In the genomic region with DNA sequence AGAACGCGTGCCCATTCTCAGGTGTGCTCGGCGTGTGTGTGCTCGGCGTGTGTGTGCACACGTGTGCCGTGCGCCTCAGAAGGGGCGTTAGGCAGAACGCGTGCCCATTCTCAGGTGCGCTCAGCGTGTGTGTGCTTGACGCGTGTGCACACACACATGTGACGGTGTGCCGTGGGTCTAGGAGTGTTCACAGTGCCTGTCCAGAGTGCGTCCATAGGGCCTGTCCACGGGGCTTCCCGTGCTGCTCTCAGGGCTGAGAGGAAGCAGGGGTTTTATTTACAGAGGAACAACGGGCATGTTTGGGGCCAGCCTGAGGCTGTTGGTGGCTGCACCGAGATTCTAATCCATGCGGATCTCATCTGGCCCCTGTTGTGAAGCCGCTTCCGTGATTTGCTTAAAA, we compare ENCODE assay signal across 13 cellular contexts. TPM values are rescaled to one million over a fixed set of nuclear protein-coding genes. Genes with fewer than 3 reads are reported as not detected.
DNase-seq lines count a peak whose midpoint lies in the region; ATAC-seq, FAIRE-seq and TF ChIP-seq lines count a peak whose summit lies in the region.
"Had no signal": no experiment of that assay in that cellular context is flagged by ENCODE, and none has a peak within 500 bp of the region (broad histone marks: within the 10 kb centered on the region; RNA-seq: fewer than 3 reads in every experiment).

No MANE protein-coding gene starts in this region.

- peaks cover 2 to 8% of the 10 kb centered on the region in 2 donors for H3K36me3 ChIP-seq in kidney (ENCODE audit: control insufficient read depth in 1 of 2, insufficient read depth in 2 of 2, low read length in 2 of 2)
- no peaks in the 10 kb centered on the region for H3K36me3 ChIP-seq in testis (ENCODE audit: low read depth, missing control alignments)
- peaks cover 0 to 4% of the 10 kb centered on the region in 2 donors for H3K36me3 ChIP-seq in vagina
- peaks cover 28% of the 10 kb centered on the region for H3K36me3 ChIP-seq in BE2C

- POLR2A ChIA-PET in RWPE1 (lab: Yijun Ruan, JAX; ENCODE audit: low non-redundant PET) = no interaction called here

- H3K79me1 ChIP-seq in H9 (ENCODE audit: insufficient read depth, low read depth, low read length, poor library complexity, severe bottlenecking) = no peaks in the 10 kb centered on the region

- no peak overlapping the region for H3K4me3 Mint-ChIP-seq in H9

- peaks cover 2 to 31% (median 19%) of the 10 kb centered on the region in 3 experiments; a peak in 6 of 7 replicates for H3K36me3 Mint-ChIP-seq in H9 (ENCODE audit: insufficient read depth in 1 of 3, low read depth in 3 of 3)

- no peaks in the 10 kb centered on the region for H3K9me3 Mint-ChIP-seq in H9

- CTCF ChIA-PET in RWPE1 (lab: Yijun Ruan, JAX) = no interaction called here

- no peaks in the 10 kb centered on the region for H3K9me3 ChIP-seq in H9 (ENCODE audit: control insufficient read depth, low read depth, low read length)
- H3K9me3 ChIP-seq in kidney (ENCODE audit: control insufficient read depth in 1 of 2, low read length in 2 of 2) = no peaks in the 10 kb centered on the region
- no peaks in the 10 kb centered on the region for H3K9me3 ChIP-seq in testis
- H3K9me3 ChIP-seq in vagina = no peaks in the 10 kb centered on the region
- no peaks in the 10 kb centered on the region for H3K9me3 ChIP-seq in BE2C

- no peak for DNase-seq in H9
- DNase-seq in RWPE1 (ENCODE audit: low spot score) = no peak
- DNase-seq in kidney = peak; percentile 51
- peak; percentile 2 for DNase-seq in testis
- DNase-seq in vagina (ENCODE audit: extremely low spot score in 2 of 2) = no peak
- no peak for DNase-seq in BE2C
- DNase-seq: GF-D8, HCEC 1CT, MV-4-11, NCI-H1436, NCI-H2081, NCI-H345 had no signal

- no peaks in the 10 kb centered on the region for H3K27me3 Mint-ChIP-seq in H9 (ENCODE audit: low read depth)

- H3K4me1 ChIP-seq in H9 (ENCODE audit: insufficient read depth, low read length) (no peaks in the 10 kb centered on the region), kidney (ENCODE audit: control insufficient read depth in 1 of 2, insufficient read depth in 1 of 2, low read depth in 1 of 2, low read length in 2 of 2) (peaks cover 0 to 14% of the 10 kb centered on the region in 2 donors), testis (peaks cover 8% of the 10 kb centered on the region), vagina (no peaks in the 10 kb centered on the region), BE2C (no peaks in the 10 kb centered on the region; the same call in 1 of the 2 replicates)

- no peak overlapping the region for H3K4ac ChIP-seq in H9 (ENCODE audit: low read depth, low read length)

- no peak overlapping the region for H3K14ac ChIP-seq in H9 (ENCODE audit: insufficient read depth, low read length)

- no peak overlapping the region for H3T11ph ChIP-seq in H9 (ENCODE audit: low read length)

- H3K27ac ChIP-seq in H9 (ENCODE audit: insufficient read length, low read depth, low read length) (no peak overlapping the region), RWPE1 (peak overlapping the region; percentile 53; the same call in 1 of the 2 replicates), kidney (ENCODE audit: low read depth in 2 of 2, low read length in 2 of 2) (no peak overlapping the region), testis (no peak overlapping the region), vagina (no peak overlapping the region)

- no peak overlapping the region for H3K56ac ChIP-seq in H9 (ENCODE audit: insufficient read length, low read depth, low read length)

- H4K5ac ChIP-seq in H9 (ENCODE audit: insufficient read length, low read depth, low read length) = no peak overlapping the region

- H2BK20ac ChIP-seq in H9 (ENCODE audit: low read depth, low read length, poor library complexity, severe bottlenecking) = no peak overlapping the region

- no peak overlapping the region for H3K23ac ChIP-seq in H9 (ENCODE audit: insufficient read length, low read depth, low read length)

- H3K23me2 ChIP-seq in H9 (ENCODE audit: insufficient read length, low read depth, low read length, poor library complexity, severe bottlenecking) = no peaks in the 10 kb centered on the region

- no peak for ATAC-seq in GM21367 (IDR thresholded peaks at IDR 0.05; ENCODE audit: unreplicated experiment)

- H2BK15ac ChIP-seq in H9 (ENCODE audit: low read depth, low read length) = no peak overlapping the region

- H2AFZ ChIP-seq in H9 (ENCODE audit: low read length) = no peak overlapping the region

- H3K4me3 ChIP-seq in kidney (ENCODE audit: low read length in 2 of 2) (no peak overlapping the region), testis (no peak overlapping the region), vagina (no peak overlapping the region), BE2C (ENCODE audit: low read depth, low read length) (no peak overlapping the region)

- no peak overlapping the region for H3K18ac ChIP-seq in H9 (ENCODE audit: insufficient read length, low read depth, low read length)

- no peak overlapping the region for H2AK5ac ChIP-seq in H9 (ENCODE audit: insufficient read length, low read length)

- TF ChIP-seq POLR2A in testis (IDR thresholded peaks at IDR 0.05) = no peak
- no peak for TF ChIP-seq POLR2A in vagina (IDR thresholded peaks at IDR 0.05)

- H3K27me3 ChIP-seq in H9 (ENCODE audit: insufficient read depth, low read length) (no peaks in the 10 kb centered on the region), testis (no peaks in the 10 kb centered on the region), vagina (no peaks in the 10 kb centered on the region), BE2C (no peaks in the 10 kb centered on the region)

- no peak overlapping the region for H3K4me2 ChIP-seq in H9 (ENCODE audit: insufficient read depth, insufficient read length, low read length)

- H3K79me2 ChIP-seq in H9 (ENCODE audit: insufficient read depth, low read length) = no peaks in the 10 kb centered on the region; the same call in 1 of the 2 replicates

- WGBS in H9 (ENCODE audit: extremely low coverage, insufficient read length, low lambda C conversion rate) = no CpG with 5 or more reads among the region's 26 CpGs
- 91 to 95% methylated on average over 8 to 26 of the region's 26 CpGs for WGBS in testis, 2 donors

- peak overlapping the region in 2 of 3 experiments; percentile 58 to 76; a peak in 2 of 7 replicates for H3K27ac Mint-ChIP-seq in H9

- H4K8ac ChIP-seq in H9 (replicated peaks; ENCODE audit: insufficient read length, low read depth, low read length) = no peak overlapping the region

- no peak overlapping the region for H4K91ac ChIP-seq in H9 (ENCODE audit: insufficient read length, low read depth, low read length)

- no peaks in the 10 kb centered on the region for H4K20me1 ChIP-seq in H9 (ENCODE audit: control insufficient read depth, insufficient read depth, insufficient read length)

- no peak overlapping the region for H3K9ac ChIP-seq in H9 (ENCODE audit: extremely low read depth, insufficient read length, low read length)
- H3K9ac ChIP-seq in kidney (ENCODE audit: low read length in 2 of 2) = no peak overlapping the region

- intact Hi-C loops in kidney (cut with DNase I) = no loop called here
- intact Hi-C loops in testis (cut with DNase I; ENCODE audit: low total_unique reads) = no loop called here
- intact Hi-C loops in vagina (cut with DNase I) = no loop called here

- FAIRE-seq in kidney (lab: Jason Lieb, UNC) = no peak

- H2BK5ac ChIP-seq in H9 (ENCODE audit: insufficient read length, low read length) = no peak overlapping the region

- H3K4me1 Mint-ChIP-seq in H9 = peaks cover 11 to 24% of the 10 kb centered on the region in 2 experiments

- no peak overlapping the region for H2BK12ac ChIP-seq in H9 (ENCODE audit: insufficient read length, low read depth, low read length)

- TF ChIP-seq CTCF in H9 (conservative IDR thresholded peaks at IDR 0.05) (no peak), RWPE1 (conservative IDR thresholded peaks at IDR 0.05; ENCODE audit: low read depth) (no peak), kidney (IDR thresholded peaks at IDR 0.05; ENCODE audit: borderline replicate concordance, extremely low read depth, insufficient read depth) (no peak), testis (IDR thresholded peaks at IDR 0.05) (no peak), vagina (IDR thresholded peaks at IDR 0.05) (no peak), BE2C (IDR thresholded peaks at IDR 0.05; ENCODE audit: low read depth, low read length) (no peak)

- H2BK120ac ChIP-seq in H9 (ENCODE audit: low read depth, low read length, poor library complexity, severe bottlenecking) = no peak overlapping the region

RNA-seq across cellular contexts. Expression of a gene that starts 14.2 kb away (rescaled TPM):
- total RNA-seq in H9 (2021) (1.7 and 2.2 TPM in 2 replicates), kidney (1.7 TPM), testis (10 to 100 TPM; 36.9 to 43.4 TPM), vagina (11.3 TPM)
- polyA plus RNA-seq in kidney (ENCODE audit: insufficient read depth, low read depth, low replicate concordance) (0.71 TPM), testis (ENCODE audit: insufficient read depth, low read depth, low replicate concordance) (68.5 TPM)
- 0.93 TPM for polyA plus RNA-seq in BE2C (2012; ENCODE audit: insufficient read depth, insufficient read length, low read depth)

RNA-seq across cellular contexts. Expression of a gene that starts 35.9 kb away (rescaled TPM):
- total RNA-seq in H9 (2021) = 84.9 and 91.5 TPM in 2 replicates
- 89.6 TPM for total RNA-seq in kidney
- polyA plus RNA-seq in kidney (ENCODE audit: insufficient read depth, low read depth, low replicate concordance) = 125 TPM
- total RNA-seq in testis = 100 to 1,000 TPM; 100 to 123 TPM
- polyA plus RNA-seq in testis (ENCODE audit: insufficient read depth, low read depth, low replicate concordance) = 102 TPM
- 96.5 TPM for total RNA-seq in vagina
- polyA plus RNA-seq in BE2C (2012; ENCODE audit: insufficient read depth, insufficient read length, low read depth) = 303 TPM

Comparison
In these comparisons a context has a peak if more than half of its experiments do, and no peak if none do; other contexts are left out.
1. DNase-seq: peak in kidney (single experiment) and testis (single experiment); none in H9 (single experiment), RWPE1 (single experiment), vagina (0 of 2) and BE2C (single experiment).